1 cellular context compared by ENCODE assay signal in the genomic region with DNA sequence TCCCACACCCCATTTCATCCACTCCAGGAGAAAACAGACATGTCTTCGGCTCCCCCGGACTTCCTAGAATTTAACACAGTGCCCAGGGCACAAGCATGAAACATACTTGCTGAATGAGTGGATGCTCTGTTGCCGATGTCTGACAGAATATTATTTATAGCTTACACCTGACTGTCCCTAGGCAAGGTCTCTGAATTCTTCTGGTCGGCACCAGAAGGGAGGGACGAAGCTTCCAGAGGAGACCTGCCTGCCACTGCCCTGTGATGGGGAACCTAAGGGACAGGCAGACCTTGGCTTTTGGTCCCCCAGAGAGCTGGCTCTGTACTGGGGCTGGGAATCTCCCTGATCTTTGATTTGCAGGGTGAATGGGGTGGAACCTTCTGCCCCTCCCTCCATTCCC.
TF ChIP-seq lines count a peak whose summit lies in the region.

No MANE protein-coding gene starts in this region.

TF ChIP-seq in HepG2, 621 proteins besides CTCF, POLR2A, EP300 and RAD21 (continues in another document):
- TF ChIP-seq ZNF331 (CRISPR knock-in tag; IDR thresholded peaks at IDR 0.05) (0 out of 2 replicates have a peak, but pooled peaks have one; percentile 10), ELF3 (CRISPR knock-in tag; IDR thresholded peaks at IDR 0.05) (0 out of 2 replicates have a peak, but pooled peaks have one; percentile 6), ZBTB7A (CRISPR knock-in tag; IDR thresholded peaks at IDR 0.05) (no peak), ZNF451 (CRISPR knock-in tag; IDR thresholded peaks at IDR 0.05) (no peak), FOXM1 (CRISPR knock-in tag; IDR thresholded peaks at IDR 0.05) (no peak), SIX1 (CRISPR knock-in tag; IDR thresholded peaks at IDR 0.05; ENCODE audit: borderline replicate concordance) (no peak), ZNF572 (CRISPR knock-in tag; IDR thresholded peaks at IDR 0.05) (no peak), ZNF562 (CRISPR knock-in tag; IDR thresholded peaks at IDR 0.05; ENCODE audit: borderline replicate concordance) (no peak), ZSCAN20 (CRISPR knock-in tag; IDR thresholded peaks at IDR 0.05; ENCODE audit: borderline replicate concordance) (no peak), MTA3 (CRISPR knock-in tag; IDR thresholded peaks at IDR 0.05) (no peak), IRF2 (CRISPR knock-in tag; IDR thresholded peaks at IDR 0.05) (no peak), SATB2 (CRISPR knock-in tag; IDR thresholded peaks at IDR 0.05) (no peak), TAF15 (IDR thresholded peaks at IDR 0.05; ENCODE audit: low read depth, low read length, poor library complexity, severe bottlenecking) (no peak), ZNF879 (CRISPR knock-in tag; IDR thresholded peaks at IDR 0.05) (no peak), ZNF598 (CRISPR knock-in tag; IDR thresholded peaks at IDR 0.05; ENCODE audit: borderline replicate concordance) (0 out of 2 replicates have a peak, but pooled peaks have one; percentile 24), KLF12 (CRISPR knock-in tag; IDR thresholded peaks at IDR 0.05; ENCODE audit: borderline replicate concordance) (no peak), ZSCAN25 (CRISPR knock-in tag; IDR thresholded peaks at IDR 0.05) (0 out of 2 replicates have a peak, but pooled peaks have one; percentile 27), ZNF350 (CRISPR knock-in tag; IDR thresholded peaks at IDR 0.05; ENCODE audit: borderline replicate concordance, low read depth) (no peak), KLF6 (CRISPR knock-in tag; IDR thresholded peaks at IDR 0.05) (no peak)
- TF ChIP-seq, protein P1, sequence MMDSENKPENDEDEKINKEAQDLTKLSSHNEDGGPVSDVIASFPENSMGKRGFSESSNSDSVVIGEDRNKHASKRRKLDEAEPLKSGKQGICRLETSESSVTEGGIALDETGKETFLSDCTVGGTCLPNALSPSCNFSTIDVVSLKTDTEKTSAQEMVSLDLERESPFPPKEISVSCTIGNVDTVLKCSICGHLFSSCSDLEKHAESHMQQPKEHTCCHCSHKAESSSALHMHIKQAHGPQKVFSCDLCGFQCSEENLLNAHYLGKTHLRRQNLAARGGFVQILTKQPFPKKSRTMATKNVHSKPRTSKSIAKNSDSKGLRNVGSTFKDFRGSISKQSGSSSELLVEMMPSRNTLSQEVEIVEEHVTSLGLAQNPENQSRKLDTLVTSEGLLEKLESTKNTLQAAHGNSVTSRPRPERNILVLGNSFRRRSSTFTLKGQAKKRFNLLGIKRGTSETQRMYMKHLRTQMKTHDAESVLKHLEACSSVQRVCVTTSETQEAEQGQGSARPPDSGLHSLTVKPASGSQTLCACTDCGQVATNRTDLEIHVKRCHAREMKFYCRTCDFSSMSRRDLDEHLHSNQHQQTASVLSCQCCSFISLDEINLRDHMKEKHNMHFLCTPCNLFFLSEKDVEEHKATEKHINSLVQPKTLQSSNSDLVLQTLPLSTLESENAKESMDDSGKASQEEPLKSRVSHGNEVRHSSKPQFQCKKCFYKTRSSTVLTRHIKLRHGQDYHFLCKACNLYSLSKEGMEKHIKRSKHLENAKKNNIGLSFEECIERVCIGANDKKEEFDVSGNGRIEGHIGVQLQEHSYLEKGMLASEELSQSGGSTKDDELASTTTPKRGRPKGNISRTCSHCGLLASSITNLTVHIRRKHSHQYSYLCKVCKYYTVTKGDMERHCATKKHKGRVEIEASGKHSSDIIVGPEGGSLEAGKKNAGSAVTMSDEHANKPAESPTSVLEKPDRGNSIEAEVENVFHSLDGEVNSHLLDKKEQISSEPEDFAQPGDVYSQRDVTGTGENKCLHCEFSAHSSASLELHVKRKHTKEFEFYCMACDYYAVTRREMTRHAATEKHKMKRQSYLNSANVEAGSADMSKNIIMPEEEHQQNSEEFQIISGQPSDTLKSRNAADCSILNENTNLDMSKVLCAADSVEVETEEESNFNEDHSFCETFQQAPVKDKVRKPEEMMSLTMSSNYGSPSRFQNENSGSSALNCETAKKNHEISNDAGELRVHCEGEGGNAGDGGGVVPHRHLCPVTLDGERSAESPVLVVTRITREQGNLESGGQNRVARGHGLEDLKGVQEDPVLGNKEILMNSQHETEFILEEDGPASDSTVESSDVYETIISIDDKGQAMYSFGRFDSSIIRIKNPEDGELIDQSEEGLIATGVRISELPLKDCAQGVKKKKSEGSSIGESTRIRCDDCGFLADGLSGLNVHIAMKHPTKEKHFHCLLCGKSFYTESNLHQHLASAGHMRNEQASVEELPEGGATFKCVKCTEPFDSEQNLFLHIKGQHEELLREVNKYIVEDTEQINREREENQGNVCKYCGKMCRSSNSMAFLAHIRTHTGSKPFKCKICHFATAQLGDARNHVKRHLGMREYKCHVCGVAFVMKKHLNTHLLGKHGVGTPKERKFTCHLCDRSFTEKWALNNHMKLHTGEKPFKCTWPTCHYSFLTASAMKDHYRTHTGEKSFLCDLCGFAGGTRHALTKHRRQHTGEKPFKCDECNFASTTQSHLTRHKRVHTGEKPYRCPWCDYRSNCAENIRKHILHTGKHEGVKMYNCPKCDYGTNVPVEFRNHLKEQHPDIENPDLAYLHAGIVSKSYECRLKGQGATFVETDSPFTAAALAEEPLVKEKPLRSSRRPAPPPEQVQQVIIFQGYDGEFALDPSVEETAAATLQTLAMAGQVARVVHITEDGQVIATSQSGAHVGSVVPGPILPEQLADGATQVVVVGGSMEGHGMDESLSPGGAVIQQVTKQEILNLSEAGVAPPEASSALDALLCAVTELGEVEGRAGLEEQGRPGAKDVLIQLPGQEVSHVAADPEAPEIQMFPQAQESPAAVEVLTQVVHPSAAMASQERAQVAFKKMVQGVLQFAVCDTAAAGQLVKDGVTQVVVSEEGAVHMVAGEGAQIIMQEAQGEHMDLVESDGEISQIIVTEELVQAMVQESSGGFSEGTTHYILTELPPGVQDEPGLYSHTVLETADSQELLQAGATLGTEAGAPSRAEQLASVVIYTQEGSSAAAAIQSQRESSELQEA (CRISPR knock-in tag; IDR thresholded peaks at IDR 0.05; ENCODE audit: not compliant biosample characterization), result peak; percentile 1
- TF ChIP-seq, protein P2, sequence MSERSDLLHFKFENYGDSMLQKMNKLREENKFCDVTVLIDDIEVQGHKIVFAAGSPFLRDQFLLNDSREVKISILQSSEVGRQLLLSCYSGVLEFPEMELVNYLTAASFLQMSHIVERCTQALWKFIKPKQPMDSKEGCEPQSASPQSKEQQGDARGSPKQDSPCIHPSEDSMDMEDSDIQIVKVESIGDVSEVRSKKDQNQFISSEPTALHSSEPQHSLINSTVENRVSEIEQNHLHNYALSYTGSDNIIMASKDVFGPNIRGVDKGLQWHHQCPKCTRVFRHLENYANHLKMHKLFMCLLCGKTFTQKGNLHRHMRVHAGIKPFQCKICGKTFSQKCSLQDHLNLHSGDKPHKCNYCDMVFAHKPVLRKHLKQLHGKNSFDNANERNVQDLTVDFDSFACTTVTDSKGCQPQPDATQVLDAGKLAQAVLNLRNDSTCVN (CRISPR knock-in tag; IDR thresholded peaks at IDR 0.05; ENCODE audit: borderline replicate concordance), result no peak
- TF ChIP-seq, protein P3, sequence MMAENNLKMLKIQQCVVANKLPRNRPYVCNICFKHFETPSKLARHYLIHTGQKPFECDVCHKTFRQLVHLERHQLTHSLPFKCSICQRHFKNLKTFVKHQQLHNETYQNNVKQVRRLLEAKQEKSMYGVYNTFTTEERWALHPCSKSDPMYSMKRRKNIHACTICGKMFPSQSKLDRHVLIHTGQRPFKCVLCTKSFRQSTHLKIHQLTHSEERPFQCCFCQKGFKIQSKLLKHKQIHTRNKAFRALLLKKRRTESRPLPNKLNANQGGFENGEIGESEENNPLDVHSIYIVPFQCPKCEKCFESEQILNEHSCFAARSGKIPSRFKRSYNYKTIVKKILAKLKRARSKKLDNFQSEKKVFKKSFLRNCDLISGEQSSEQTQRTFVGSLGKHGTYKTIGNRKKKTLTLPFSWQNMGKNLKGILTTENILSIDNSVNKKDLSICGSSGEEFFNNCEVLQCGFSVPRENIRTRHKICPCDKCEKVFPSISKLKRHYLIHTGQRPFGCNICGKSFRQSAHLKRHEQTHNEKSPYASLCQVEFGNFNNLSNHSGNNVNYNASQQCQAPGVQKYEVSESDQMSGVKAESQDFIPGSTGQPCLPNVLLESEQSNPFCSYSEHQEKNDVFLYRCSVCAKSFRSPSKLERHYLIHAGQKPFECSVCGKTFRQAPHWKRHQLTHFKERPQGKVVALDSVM (CRISPR knock-in tag; IDR thresholded peaks at IDR 0.05), result no peak
- TF ChIP-seq, protein P4, sequence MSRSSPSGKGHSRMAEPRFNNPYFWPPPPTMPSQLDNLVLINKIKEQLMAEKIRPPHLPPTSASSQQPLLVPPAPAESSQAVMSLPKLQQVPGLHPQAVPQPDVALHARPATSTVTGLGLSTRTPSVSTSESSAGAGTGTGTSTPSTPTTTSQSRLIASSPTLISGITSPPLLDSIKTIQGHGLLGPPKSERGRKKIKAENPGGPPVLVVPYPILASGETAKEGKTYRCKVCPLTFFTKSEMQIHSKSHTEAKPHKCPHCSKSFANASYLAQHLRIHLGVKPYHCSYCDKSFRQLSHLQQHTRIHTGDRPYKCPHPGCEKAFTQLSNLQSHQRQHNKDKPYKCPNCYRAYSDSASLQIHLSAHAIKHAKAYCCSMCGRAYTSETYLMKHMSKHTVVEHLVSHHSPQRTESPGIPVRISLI (CRISPR knock-in tag; IDR thresholded peaks at IDR 0.05; ENCODE audit: borderline replicate concordance), result no peak
- TF ChIP-seq, protein P5, sequence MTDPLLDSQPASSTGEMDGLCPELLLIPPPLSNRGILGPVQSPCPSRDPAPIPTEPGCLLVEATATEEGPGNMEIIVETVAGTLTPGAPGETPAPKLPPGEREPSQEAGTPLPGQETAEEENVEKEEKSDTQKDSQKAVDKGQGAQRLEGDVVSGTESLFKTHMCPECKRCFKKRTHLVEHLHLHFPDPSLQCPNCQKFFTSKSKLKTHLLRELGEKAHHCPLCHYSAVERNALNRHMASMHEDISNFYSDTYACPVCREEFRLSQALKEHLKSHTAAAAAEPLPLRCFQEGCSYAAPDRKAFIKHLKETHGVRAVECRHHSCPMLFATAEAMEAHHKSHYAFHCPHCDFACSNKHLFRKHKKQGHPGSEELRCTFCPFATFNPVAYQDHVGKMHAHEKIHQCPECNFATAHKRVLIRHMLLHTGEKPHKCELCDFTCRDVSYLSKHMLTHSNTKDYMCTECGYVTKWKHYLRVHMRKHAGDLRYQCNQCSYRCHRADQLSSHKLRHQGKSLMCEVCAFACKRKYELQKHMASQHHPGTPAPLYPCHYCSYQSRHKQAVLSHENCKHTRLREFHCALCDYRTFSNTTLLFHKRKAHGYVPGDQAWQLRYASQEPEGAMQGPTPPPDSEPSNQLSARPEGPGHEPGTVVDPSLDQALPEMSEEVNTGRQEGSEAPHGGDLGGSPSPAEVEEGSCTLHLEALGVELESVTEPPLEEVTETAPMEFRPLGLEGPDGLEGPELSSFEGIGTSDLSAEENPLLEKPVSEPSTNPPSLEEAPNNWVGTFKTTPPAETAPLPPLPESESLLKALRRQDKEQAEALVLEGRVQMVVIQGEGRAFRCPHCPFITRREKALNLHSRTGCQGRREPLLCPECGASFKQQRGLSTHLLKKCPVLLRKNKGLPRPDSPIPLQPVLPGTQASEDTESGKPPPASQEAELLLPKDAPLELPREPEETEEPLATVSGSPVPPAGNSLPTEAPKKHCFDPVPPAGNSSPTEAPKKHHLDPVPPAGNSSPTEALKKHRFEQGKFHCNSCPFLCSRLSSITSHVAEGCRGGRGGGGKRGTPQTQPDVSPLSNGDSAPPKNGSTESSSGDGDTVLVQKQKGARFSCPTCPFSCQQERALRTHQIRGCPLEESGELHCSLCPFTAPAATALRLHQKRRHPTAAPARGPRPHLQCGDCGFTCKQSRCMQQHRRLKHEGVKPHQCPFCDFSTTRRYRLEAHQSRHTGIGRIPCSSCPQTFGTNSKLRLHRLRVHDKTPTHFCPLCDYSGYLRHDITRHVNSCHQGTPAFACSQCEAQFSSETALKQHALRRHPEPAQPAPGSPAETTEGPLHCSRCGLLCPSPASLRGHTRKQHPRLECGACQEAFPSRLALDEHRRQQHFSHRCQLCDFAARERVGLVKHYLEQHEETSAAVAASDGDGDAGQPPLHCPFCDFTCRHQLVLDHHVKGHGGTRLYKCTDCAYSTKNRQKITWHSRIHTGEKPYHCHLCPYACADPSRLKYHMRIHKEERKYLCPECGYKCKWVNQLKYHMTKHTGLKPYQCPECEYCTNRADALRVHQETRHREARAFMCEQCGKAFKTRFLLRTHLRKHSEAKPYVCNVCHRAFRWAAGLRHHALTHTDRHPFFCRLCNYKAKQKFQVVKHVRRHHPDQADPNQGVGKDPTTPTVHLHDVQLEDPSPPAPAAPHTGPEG (CRISPR knock-in tag; IDR thresholded peaks at IDR 0.05), result no peak
- TF ChIP-seq, protein P6, sequence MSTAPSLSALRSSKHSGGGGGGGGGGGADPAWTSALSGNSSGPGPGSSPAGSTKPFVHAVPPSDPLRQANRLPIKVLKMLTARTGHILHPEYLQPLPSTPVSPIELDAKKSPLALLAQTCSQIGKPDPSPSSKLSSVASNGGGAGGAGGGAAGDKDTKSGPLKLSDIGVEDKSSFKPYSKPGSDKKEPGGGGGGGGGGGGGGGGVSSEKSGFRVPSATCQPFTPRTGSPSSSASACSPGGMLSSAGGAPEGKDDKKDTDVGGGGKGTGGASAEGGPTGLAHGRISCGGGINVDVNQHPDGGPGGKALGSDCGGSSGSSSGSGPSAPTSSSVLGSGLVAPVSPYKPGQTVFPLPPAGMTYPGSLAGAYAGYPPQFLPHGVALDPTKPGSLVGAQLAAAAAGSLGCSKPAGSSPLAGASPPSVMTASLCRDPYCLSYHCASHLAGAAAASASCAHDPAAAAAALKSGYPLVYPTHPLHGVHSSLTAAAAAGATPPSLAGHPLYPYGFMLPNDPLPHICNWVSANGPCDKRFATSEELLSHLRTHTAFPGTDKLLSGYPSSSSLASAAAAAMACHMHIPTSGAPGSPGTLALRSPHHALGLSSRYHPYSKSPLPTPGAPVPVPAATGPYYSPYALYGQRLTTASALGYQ (CRISPR knock-in tag; IDR thresholded peaks at IDR 0.05), result no peak
- TF ChIP-seq, protein P7, sequence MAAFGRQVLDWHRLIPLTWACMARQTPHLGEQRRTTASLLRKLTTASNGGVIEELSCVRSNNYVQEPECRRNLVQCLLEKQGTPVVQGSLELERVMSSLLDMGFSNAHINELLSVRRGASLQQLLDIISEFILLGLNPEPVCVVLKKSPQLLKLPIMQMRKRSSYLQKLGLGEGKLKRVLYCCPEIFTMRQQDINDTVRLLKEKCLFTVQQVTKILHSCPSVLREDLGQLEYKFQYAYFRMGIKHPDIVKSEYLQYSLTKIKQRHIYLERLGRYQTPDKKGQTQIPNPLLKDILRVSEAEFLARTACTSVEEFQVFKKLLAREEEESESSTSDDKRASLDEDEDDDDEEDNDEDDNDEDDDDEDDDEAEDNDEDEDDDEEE (CRISPR knock-in tag; IDR thresholded peaks at IDR 0.05), result no peak
